Comparison of ENCODE assay signal across 22 cellular contexts in the genomic region with DNA sequence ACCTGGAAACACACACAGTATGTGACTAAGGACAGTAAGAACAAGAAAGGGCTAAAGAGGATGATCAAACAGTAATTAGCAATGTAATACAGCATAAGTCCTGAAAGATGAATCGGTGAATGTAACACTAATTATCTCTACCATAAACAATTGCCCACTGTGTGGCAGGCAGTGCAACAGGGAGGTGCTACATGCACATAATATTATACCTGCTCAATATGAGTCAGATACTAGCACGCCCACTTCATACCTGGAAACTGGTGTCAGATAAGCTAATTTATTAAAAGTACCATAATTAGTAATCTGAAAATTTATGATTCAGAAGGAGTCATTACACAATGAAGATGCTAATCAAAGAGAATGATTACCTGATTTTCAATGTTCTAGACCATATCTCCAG. TPM values are rescaled to one million over a fixed set of nuclear protein-coding genes. Genes with fewer than 3 reads are reported as not detected.
DNase-seq lines count a peak whose midpoint lies in the region; ATAC-seq and TF ChIP-seq lines count a peak whose summit lies in the region.
"Had no signal": no experiment of that assay in that cellular context is flagged by ENCODE, and none has a peak within 500 bp of the region (broad histone marks: within the 10 kb centered on the region; RNA-seq: fewer than 3 reads in every experiment).

No MANE protein-coding gene starts in this region.

- dilution Hi-C loops in mammary epithelial cell (cut with HindIII; ENCODE audit: low sequenced_read_pairs) = no loop called here

- DNase-seq in mammary epithelial cell (peak; percentile 11), breast epithelium (ENCODE audit: low spot score in 2 of 2) (no peak), HT-29 (ENCODE audit: low spot score) (peak; percentile 12), RWPE2 (ENCODE audit: low spot score) (no peak), epithelial cell of esophagus (ENCODE audit: low read depth) (peak; percentile 54), thyroid gland (no peak), SJCRH30 (no peak)
- DNase-seq: C1 segment of cervical spinal cord; CD4-positive, alpha-beta memory T cell; COR-L47; DMS53; HCEC 1CT; NCI-H1048; NCI-H1694; NCI-H2029 treated with DMSO at 0.1 percent for 48 hours; NCI-H446 treated with DMSO at 0.1 percent for 48 hours; NCI-H526; RPMI8226; SHP77 treated with DMSO at 0.1 percent for 48 hours had no signal

- in situ Hi-C loops in mammary epithelial cell (cut with MboI; ENCODE audit: low sequenced_read_pairs in 2 of 2) = no loop called here

- ATAC-seq in RWPE2 (ENCODE audit: low read depth) (0 out of 3 replicates have a peak, but pooled peaks have one; percentile 57), GM19452 (IDR thresholded peaks at IDR 0.05; ENCODE audit: unreplicated experiment) (no peak)

- H2AFZ ChIP-seq in mammary epithelial cell (ENCODE audit: low read depth, low read length) = no peak overlapping the region

- no peaks in the 10 kb centered on the region for H3K27me3 ChIP-seq in mammary epithelial cell (ENCODE audit: insufficient read depth, low read length)
- no peaks in the 10 kb centered on the region for H3K27me3 ChIP-seq in breast epithelium
- no peaks in the 10 kb centered on the region for H3K27me3 ChIP-seq in RWPE2 (ENCODE audit: insufficient read depth, poor library complexity, severe bottlenecking)
- H3K27me3 ChIP-seq in thyroid gland = no peaks in the 10 kb centered on the region
- H3K27me3 ChIP-seq in SJCRH30 = no peaks in the 10 kb centered on the region

- BruUV-seq in mammary epithelial cell (replicated peaks; lab: Mats Ljungman, UMichigan) = no TSS peak

- H3K9me3 ChIP-seq in mammary epithelial cell (replicated peaks; ENCODE audit: insufficient read depth, low read length) (no peaks in the 10 kb centered on the region), breast epithelium (no peaks in the 10 kb centered on the region), RWPE2 (ENCODE audit: severe bottlenecking) (no peaks in the 10 kb centered on the region), thyroid gland (no peaks in the 10 kb centered on the region), SJCRH30 (replicated peaks) (no peaks in the 10 kb centered on the region)

- no peak for TF ChIP-seq CTCF in mammary epithelial cell (conservative IDR thresholded peaks at IDR 0.05 in 1 of 2, IDR thresholded peaks at IDR 0.05 in 1 of 2; ENCODE audit: extremely low read depth in 1 of 2, insufficient read depth in 1 of 2, low read depth in 1 of 2, low read length in 2 of 2)
- TF ChIP-seq CTCF in breast epithelium (IDR thresholded peaks at IDR 0.05) = no peak
- TF ChIP-seq CTCF in RWPE2 (IDR thresholded peaks at IDR 0.05; ENCODE audit: poor library complexity, severe bottlenecking) = no peak
- TF ChIP-seq CTCF in epithelial cell of esophagus (IDR thresholded peaks at IDR 0.05; ENCODE audit: insufficient read depth, low read depth, low read length, missing control alignments) = no peak
- TF ChIP-seq CTCF in thyroid gland (IDR thresholded peaks at IDR 0.05) = no peak

- H3K4me1 ChIP-seq in mammary epithelial cell (ENCODE audit: insufficient read depth, low read length) = no peaks in the 10 kb centered on the region
- no peaks in the 10 kb centered on the region for H3K4me1 ChIP-seq in breast epithelium
- no peaks in the 10 kb centered on the region for H3K4me1 ChIP-seq in RWPE2 (ENCODE audit: insufficient read depth, poor library complexity, severe bottlenecking)
- H3K4me1 ChIP-seq in thyroid gland = no peaks in the 10 kb centered on the region
- no peaks in the 10 kb centered on the region for H3K4me1 ChIP-seq in SJCRH30

- no peaks in the 10 kb centered on the region for H4K20me1 ChIP-seq in mammary epithelial cell (ENCODE audit: insufficient read depth, low read length)

- H3K4me3 ChIP-seq in mammary epithelial cell (replicated peaks in 1 of 3; ENCODE audit: insufficient read depth in 1 of 3, low read depth in 2 of 3, low read length in 3 of 3) (no peak overlapping the region), breast epithelium (no peak overlapping the region), RWPE2 (ENCODE audit: severe bottlenecking) (no peak overlapping the region), epithelial cell of esophagus (ENCODE audit: low read length) (no peak overlapping the region), thyroid gland (replicated peaks in 1 of 3) (no peak overlapping the region), SJCRH30 (no peak overlapping the region)

- TF ChIP-seq POLR2A in breast epithelium (IDR thresholded peaks at IDR 0.05) (no peak), thyroid gland (IDR thresholded peaks at IDR 0.05) (no peak)

- H3K4me2 ChIP-seq in mammary epithelial cell (ENCODE audit: insufficient read depth, low read depth, low read length) = no peak overlapping the region

- CTCF ChIA-PET in mammary epithelial cell (lab: Charles Lee; ENCODE audit: low non-redundant PET) = no interaction called here

- H3K27ac ChIP-seq in mammary epithelial cell (ENCODE audit: insufficient read depth, low read depth, low read length) = no peak overlapping the region
- H3K27ac ChIP-seq in breast epithelium = no peak overlapping the region
- no peak overlapping the region for H3K27ac ChIP-seq in RWPE2 (ENCODE audit: poor library complexity, severe bottlenecking)
- no peak overlapping the region for H3K27ac ChIP-seq in thyroid gland
- no peak overlapping the region for H3K27ac ChIP-seq in SJCRH30

- intact Hi-C loops in mammary epithelial cell (cut with micrococcal nuclease) = no loop called here
- intact Hi-C loops in breast epithelium (cut with DNase I; ENCODE audit: low total_unique reads) = no loop called here
- intact Hi-C loops in thyroid gland (cut with DNase I) = no loop called here

- H3K36me3 ChIP-seq in mammary epithelial cell (ENCODE audit: insufficient read depth, low read length) (no peaks in the 10 kb centered on the region), breast epithelium (no peaks in the 10 kb centered on the region), RWPE2 (ENCODE audit: low read depth) (no peaks in the 10 kb centered on the region), thyroid gland (no peaks in the 10 kb centered on the region), SJCRH30 (no peaks in the 10 kb centered on the region)

- WGBS in mammary epithelial cell (ENCODE audit: low coverage, missing lambda C conversion rate) = 15% methylated on average over 2 of the region's 2 CpGs
- 93 to 97% methylated on average over 2 of the region's 2 CpGs for WGBS in thyroid gland, 2 donors

- no peak overlapping the region for H3K9ac ChIP-seq in mammary epithelial cell (ENCODE audit: insufficient read depth, low read length)

- H3K79me2 ChIP-seq in mammary epithelial cell (ENCODE audit: insufficient read depth, low read length) = no peaks in the 10 kb centered on the region

RNA-seq across cellular contexts. Expression of a gene that starts 14.9 kb away (rescaled TPM):
- not detected for total RNA-seq in mammary epithelial cell
- not detected for polyA plus RNA-seq in mammary epithelial cell
- not detected for polyA minus RNA-seq in mammary epithelial cell
- total RNA-seq in breast epithelium = 1 to 10 TPM; 1.1 to 7.9 (median 1.6) TPM
- total RNA-seq in HT-29 (2014; rRNA removed; shearing (Covaris generic)) = not detected in 2 replicates
- 10 to 100 TPM in 1 of 4 donors, 1 to 10 TPM in 3; 1.3 to 26.1 (median 3.8) TPM for total RNA-seq in thyroid gland
- total RNA-seq in SJCRH30 (2014; rRNA removed; shearing (Covaris generic)) = not detected in 2 replicates
- total RNA-seq: A673; CD4-positive, alpha-beta memory T cell; H1 had no signal
- polyA plus RNA-seq: H1 had no signal

Comparison
In these comparisons a context has a peak if more than half of its experiments do, and no peak if none do; other contexts are left out.
1. DNase-seq: peak in mammary epithelial cell (single experiment), HT-29 (single experiment) and epithelial cell of esophagus (single experiment); none in breast epithelium (0 of 2), RWPE2 (single experiment), thyroid gland (0 of 2) and SJCRH30 (0 of 2).